18 cellular contexts compared by ENCODE assay signal in the genomic region with DNA sequence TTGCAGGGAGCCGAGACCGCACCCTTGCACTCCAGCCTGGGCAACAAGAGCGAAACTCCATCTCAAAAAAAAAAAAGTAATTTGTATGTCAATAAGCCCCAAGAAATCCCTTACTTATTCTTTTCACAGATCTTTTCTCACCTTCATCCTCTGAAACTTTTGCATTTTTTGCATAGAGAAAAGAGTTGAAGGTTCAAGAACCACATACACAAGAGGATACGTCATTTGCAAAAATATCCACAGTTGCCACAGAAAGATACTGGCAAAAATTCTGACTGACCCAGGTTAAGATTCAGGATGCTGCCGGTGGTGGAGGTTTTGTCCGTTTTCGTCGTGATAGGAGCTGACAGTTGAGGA.
DNase-seq lines count a peak whose midpoint lies in the region; ATAC-seq and TF ChIP-seq lines count a peak whose summit lies in the region.
"Had no signal": no experiment of that assay in that cellular context is flagged by ENCODE, and none has a peak within 500 bp of the region (broad histone marks: within the 10 kb centered on the region; RNA-seq: fewer than 3 reads in every experiment).

No MANE protein-coding gene starts in this region.

- ATAC-seq in activated T-cell treated with anti-CD3 and anti-CD28 coated beads, Interleukin-2, amount 50 U/mL, for 72 hours (replicated peaks in 1 of 2), result no peak
- ATAC-seq in HG03097 (IDR thresholded peaks at IDR 0.05; ENCODE audit: low FRiP score, unreplicated experiment) (peak; percentile 10), activated B cell treated with CpG ODN at 0.5 μM for 24 hours (ENCODE audit: low read depth) (no peak), GM18505 (IDR thresholded peaks at IDR 0.05; ENCODE audit: unreplicated experiment) (no peak)
- ATAC-seq: activated naive CD4-positive, alpha-beta T cell treated with anti-CD3 and anti-CD28 coated beads, Interleukin-2, amount 50 U/mL, for 72 hours; left lobe of liver had no signal

- peaks cover 41% of the 10 kb centered on the region for H3K4me1 Mint-ChIP-seq in activated T-cell treated with anti-CD3 and anti-CD28 coated beads, Interleukin-2, amount 50 U/mL, for 24 hours (ENCODE audit: low read depth)
- peaks cover 15% of the 10 kb centered on the region for H3K4me1 Mint-ChIP-seq in activated T-cell treated with anti-CD3 and anti-CD28 coated beads, Interleukin-2, amount 50 U/mL, for 72 hours (ENCODE audit: low read depth)
- H3K4me1 Mint-ChIP-seq in activated B cell treated with CpG ODN at 0.5 μM for 24 hours, result peaks cover 82% of the 10 kb centered on the region

- no peak for DNase-seq in activated T-cell treated with anti-CD3 and anti-CD28 coated beads, Interleukin-2, amount 50 U/mL, for 24 hours
- DNase-seq in activated T-cell treated with anti-CD3 and anti-CD28 coated beads, Interleukin-2, amount 50 U/mL, for 72 hours, result no peak
- DNase-seq in activated B cell treated with CpG ODN at 0.5 μM for 24 hours, result no peak
- DNase-seq in spleen, result no peak
- DNase-seq in NCI-H524 (lab: John Stamatoyannopoulos, UW), result no peak
- no peak for DNase-seq in GM03348 (ENCODE audit: low spot score)
- DNase-seq: activated CD4-positive, CD25-positive, alpha-beta regulatory T cell treated with anti-CD3 and anti-CD28 coated beads, Interleukin-2, amount 50 U/mL, for 72 hours; activated CD8-positive, alpha-beta memory T cell treated with anti-CD3 and anti-CD28 coated beads, Interleukin-2, amount 50 U/mL, for 48 hours; CD4-positive, CD25-positive, alpha-beta regulatory T cell; NCI-H1694; NCI-H510A treated with DMSO at 0.1 percent for 48 hours; T-helper 1 cell; testis had no signal

- peak overlapping the region; percentile 17 to 83 (median 66) for H3K27ac ChIP-seq in spleen
- H3K27ac ChIP-seq: 22Rv1, testis had no signal

- H3K9me3 ChIP-seq in spleen, result no peaks in the 10 kb centered on the region
- H3K9me3 ChIP-seq: testis had no signal

- intact Hi-C loops in activated B cell treated with CpG ODN at 0.5 μM for 24 hours (cut with micrococcal nuclease) (no loop called here), spleen (cut with DNase I; ENCODE audit: low total_unique reads) (no loop called here)

- WGBS in spleen, 5 donors, result 85 to 92% (median 91%) methylated on average over 8 of the region's 8 CpGs

- H3K9me3 Mint-ChIP-seq in activated T-cell treated with anti-CD3 and anti-CD28 coated beads, Interleukin-2, amount 50 U/mL, for 24 hours, result no peaks in the 10 kb centered on the region
- no peaks in the 10 kb centered on the region for H3K9me3 Mint-ChIP-seq in activated T-cell treated with anti-CD3 and anti-CD28 coated beads, Interleukin-2, amount 50 U/mL, for 72 hours
- H3K9me3 Mint-ChIP-seq in activated B cell treated with CpG ODN at 0.5 μM for 24 hours, result no peaks in the 10 kb centered on the region
- H3K9me3 Mint-ChIP-seq: activated naive CD4-positive, alpha-beta T cell treated with anti-CD3 and anti-CD28 coated beads, Interleukin-2, amount 50 U/mL, for 72 hours; CD4-positive, CD25-positive, alpha-beta regulatory T cell had no signal

- no peak overlapping the region for H3K4me3 Mint-ChIP-seq in activated T-cell treated with anti-CD3 and anti-CD28 coated beads, Interleukin-2, amount 50 U/mL, for 24 hours
- no peak overlapping the region for H3K4me3 Mint-ChIP-seq in activated T-cell treated with anti-CD3 and anti-CD28 coated beads, Interleukin-2, amount 50 U/mL, for 72 hours
- peak overlapping the region; percentile 69 for H3K4me3 Mint-ChIP-seq in activated B cell treated with CpG ODN at 0.5 μM for 24 hours
- H3K4me3 Mint-ChIP-seq: CD4-positive, CD25-positive, alpha-beta regulatory T cell had no signal

- no peak for TF ChIP-seq CTCF in activated B cell treated with CpG ODN at 0.5 μM for 24 hours (IDR thresholded peaks at IDR 0.05)
- TF ChIP-seq CTCF in spleen (IDR thresholded peaks at IDR 0.05 in 8 of 11, conservative IDR thresholded peaks at IDR 0.05 in 3 of 11), result no peak

- H3K27me3 ChIP-seq in spleen (replicated peaks in 1 of 7), result no peaks in the 10 kb centered on the region
- H3K27me3 ChIP-seq: testis had no signal

- H3K27me3 Mint-ChIP-seq in activated T-cell treated with anti-CD3 and anti-CD28 coated beads, Interleukin-2, amount 50 U/mL, for 24 hours, result no peaks in the 10 kb centered on the region
- H3K27me3 Mint-ChIP-seq in activated T-cell treated with anti-CD3 and anti-CD28 coated beads, Interleukin-2, amount 50 U/mL, for 72 hours (ENCODE audit: low read depth), result no peaks in the 10 kb centered on the region
- H3K27me3 Mint-ChIP-seq in activated B cell treated with CpG ODN at 0.5 μM for 24 hours, result no peaks in the 10 kb centered on the region
- H3K27me3 Mint-ChIP-seq: CD4-positive, CD25-positive, alpha-beta regulatory T cell had no signal

- POLR2A ChIA-PET in activated B cell treated with CpG ODN at 0.5 μM for 24 hours (lab: Charles Lee), result interaction anchor here (0.7 to 3.2 kb wide), 6 partner anchors 8 to 150 kb away, joined by 3 to 31 read pairs (median 6); a partner anchor contains a TSS

- peaks cover 17 to 80% (median 51%) of the 10 kb centered on the region in 6 donors for H3K4me1 ChIP-seq in spleen

- H3K27ac Mint-ChIP-seq in activated T-cell treated with anti-CD3 and anti-CD28 coated beads, Interleukin-2, amount 50 U/mL, for 24 hours, result peak overlapping the region; percentile 8
- no peak overlapping the region for H3K27ac Mint-ChIP-seq in activated T-cell treated with anti-CD3 and anti-CD28 coated beads, Interleukin-2, amount 50 U/mL, for 72 hours
- H3K27ac Mint-ChIP-seq in activated B cell treated with CpG ODN at 0.5 μM for 24 hours, result peak overlapping the region; percentile 92
- H3K27ac Mint-ChIP-seq: activated naive CD4-positive, alpha-beta T cell treated with anti-CD3 and anti-CD28 coated beads, Interleukin-2, amount 50 U/mL, for 72 hours had no signal

- peaks cover 86% of the 10 kb centered on the region for H3K36me3 Mint-ChIP-seq in activated T-cell treated with anti-CD3 and anti-CD28 coated beads, Interleukin-2, amount 50 U/mL, for 24 hours (ENCODE audit: low read depth)
- peaks cover 5 to 22% of the 10 kb centered on the region in 2 donors for H3K36me3 Mint-ChIP-seq in activated T-cell treated with anti-CD3 and anti-CD28 coated beads, Interleukin-2, amount 50 U/mL, for 72 hours (ENCODE audit: insufficient read depth in 2 of 2)
- peaks cover 49% of the 10 kb centered on the region for H3K36me3 Mint-ChIP-seq in activated B cell treated with CpG ODN at 0.5 μM for 24 hours (ENCODE audit: low read depth)

- H3K4me3 ChIP-seq in spleen, result no peak overlapping the region
- H3K4me3 ChIP-seq: testis had no signal

- peaks cover 0 to 93% (median 18%) of the 10 kb centered on the region in 6 donors for H3K36me3 ChIP-seq in spleen

- no peak for TF ChIP-seq POLR2A in spleen (IDR thresholded peaks at IDR 0.05)
- no peak for TF ChIP-seq POLR2A in GM18505 (IDR thresholded peaks at IDR 0.05; ENCODE audit: borderline replicate concordance, extremely low read depth, insufficient read depth, insufficient read length)

- CTCF ChIA-PET in activated B cell treated with CpG ODN at 0.5 μM for 24 hours (lab: Charles Lee), result interaction anchor here (1.0 to 4.3 kb wide), 5 partner anchors 12 to 359 kb away, joined by 3 to 62 read pairs (median 5); no protein-coding TSS in a partner anchor
